ENCODE assay signal across 18 cellular contexts in the genomic region with DNA sequence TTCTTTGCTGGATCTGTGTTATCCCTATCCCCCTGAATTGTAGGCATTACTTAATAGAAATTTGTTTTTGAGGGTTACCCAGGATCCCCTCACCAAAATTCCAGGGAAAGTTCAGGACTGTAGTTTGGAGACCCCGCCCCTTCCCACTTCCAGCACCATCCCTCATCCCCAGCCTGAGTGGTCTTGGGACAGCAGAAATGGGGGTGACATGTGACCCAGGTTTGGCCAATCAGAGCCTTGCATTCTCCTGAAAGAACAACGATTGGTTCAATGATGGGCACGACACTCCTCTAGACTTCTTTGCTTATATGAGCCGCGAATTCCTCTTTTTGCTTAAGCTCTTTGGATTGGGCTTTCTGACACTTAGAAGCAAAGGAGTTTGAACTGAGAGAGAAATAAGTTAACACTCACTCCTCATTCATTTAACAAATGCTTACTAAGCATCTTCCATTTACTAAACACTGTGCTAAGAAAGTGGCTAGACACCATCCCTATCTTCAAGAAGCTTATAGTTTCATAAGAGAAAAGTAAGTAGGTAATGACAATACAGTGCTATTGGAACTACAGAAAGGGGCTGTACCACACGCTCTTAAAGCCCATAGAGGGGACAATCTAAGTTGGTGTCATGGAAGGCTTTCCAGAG. TPM values are rescaled to one million over a fixed set of nuclear protein-coding genes. Genes with fewer than 3 reads are reported as not detected.
DNase-seq lines count a peak whose midpoint lies in the region; FAIRE-seq and TF ChIP-seq lines count a peak whose summit lies in the region.
"Had no signal": no experiment of that assay in that cellular context is flagged by ENCODE, and none has a peak within 500 bp of the region (broad histone marks: within the 10 kb centered on the region; RNA-seq: fewer than 3 reads in every experiment).

No MANE protein-coding gene starts in this region.

- peak overlapping the region; percentile 19 for H3K27ac Mint-ChIP-seq in activated CD4-positive, alpha-beta memory T cell treated with anti-CD3 and anti-CD28 coated beads for 36 hours
- H3K27ac Mint-ChIP-seq in activated CD4-positive, alpha-beta memory T cell treated with anti-CD3 and anti-CD28 coated beads, Interleukin-2, amount 10 ng/mL, durations not matched to agents 7 days and 5 days = no peak overlapping the region

- intact Hi-C loops in activated CD4-positive, alpha-beta memory T cell treated with anti-CD3 and anti-CD28 coated beads for 36 hours (cut with micrococcal nuclease) = no loop called here
- intact Hi-C loops in esophagus squamous epithelium (cut with DNase I) (no loop called here), vagina (cut with DNase I) (no loop called here)

- H3K4me3 ChIP-seq in Loucy (ENCODE audit: low read length, poor library complexity, severe bottlenecking) = no peak overlapping the region
- H3K4me3 ChIP-seq in esophagus squamous epithelium = no peak overlapping the region
- H3K4me3 ChIP-seq in vagina = no peak overlapping the region
- H3K4me3 ChIP-seq: BLaER1 treated with 17β-estradiol and CSF1 and Interleukin-3, amounts not matched to agents 10 nM and 100 nM; cardiac muscle cell; HAP-1; Peyer's patch; right atrium auricular region; tibial nerve had no signal

- in situ Hi-C loops in ACHN (cut with HindIII; ENCODE audit: low pct_ligation_motif_present, low pct_unique_long_range_greater_than_20kb, low sequenced_read_pairs) = no loop called here

- H3K36me3 Mint-ChIP-seq in activated CD4-positive, alpha-beta memory T cell treated with anti-CD3 and anti-CD28 coated beads for 36 hours = no peaks in the 10 kb centered on the region
- no peaks in the 10 kb centered on the region for H3K36me3 Mint-ChIP-seq in activated CD4-positive, alpha-beta memory T cell treated with anti-CD3 and anti-CD28 coated beads, Interleukin-2, amount 10 ng/mL, durations not matched to agents 7 days and 5 days (ENCODE audit: low read depth)

- TF ChIP-seq CTCF in Loucy (conservative IDR thresholded peaks at IDR 0.05; ENCODE audit: low read length) (no peak), esophagus squamous epithelium (IDR thresholded peaks at IDR 0.05) (no peak), vagina (IDR thresholded peaks at IDR 0.05) (no peak)

- H3K9me3 Mint-ChIP-seq in activated CD4-positive, alpha-beta memory T cell treated with anti-CD3 and anti-CD28 coated beads for 36 hours = no peaks in the 10 kb centered on the region
- no peaks in the 10 kb centered on the region for H3K9me3 Mint-ChIP-seq in activated CD4-positive, alpha-beta memory T cell treated with anti-CD3 and anti-CD28 coated beads, Interleukin-2, amount 10 ng/mL, durations not matched to agents 7 days and 5 days

- H2AFZ ChIP-seq in Loucy (ENCODE audit: low read length) = peak overlapping the region; percentile 78

- FAIRE-seq in GM19239 (lab: Jason Lieb, UNC) = peak; percentile 11

- H3K27ac ChIP-seq in esophagus squamous epithelium (peak overlapping the region in 3 of 4 donors; percentile 52 to 83 (median 69)), vagina (no peak overlapping the region)
- H3K27ac ChIP-seq: BLaER1 treated with 17β-estradiol and CSF1 and Interleukin-3, amounts not matched to agents 10 nM and 100 nM; cardiac muscle cell; Peyer's patch; right atrium auricular region; tibial nerve had no signal

- WGBS in esophagus squamous epithelium, 2 donors = 92 to 94% methylated on average over 6 of the region's 6 CpGs

- H3K79me2 ChIP-seq in Loucy (ENCODE audit: insufficient read depth, low read length) = no peaks in the 10 kb centered on the region

- H3K36me3 ChIP-seq in Loucy (ENCODE audit: insufficient read depth, low read length) = no peaks in the 10 kb centered on the region
- H3K36me3 ChIP-seq in esophagus squamous epithelium = no peaks in the 10 kb centered on the region
- no peaks in the 10 kb centered on the region for H3K36me3 ChIP-seq in vagina
- H3K36me3 ChIP-seq: BLaER1 treated with 17β-estradiol and CSF1 and Interleukin-3, amounts not matched to agents 10 nM and 100 nM; cardiac muscle cell; HAP-1; Peyer's patch; right atrium auricular region; tibial nerve had no signal

- H3F3A ChIP-seq in Loucy (ENCODE audit: low read depth) = no peaks in the 10 kb centered on the region; the same call in 1 of the 2 replicates

- H3K27me3 Mint-ChIP-seq in activated CD4-positive, alpha-beta memory T cell treated with anti-CD3 and anti-CD28 coated beads for 36 hours = no peaks in the 10 kb centered on the region
- no peaks in the 10 kb centered on the region for H3K27me3 Mint-ChIP-seq in activated CD4-positive, alpha-beta memory T cell treated with anti-CD3 and anti-CD28 coated beads, Interleukin-2, amount 10 ng/mL, durations not matched to agents 7 days and 5 days

- no peaks in the 10 kb centered on the region for H3K9me2 ChIP-seq in Loucy (replicated peaks; ENCODE audit: low read depth, low read length)

- peaks cover 30% of the 10 kb centered on the region for H3K4me1 ChIP-seq in Loucy (ENCODE audit: insufficient read depth, low read length, poor library complexity, severe bottlenecking)
- peaks cover 0 to 56% (median 0%) of the 10 kb centered on the region in 3 donors for H3K4me1 ChIP-seq in esophagus squamous epithelium
- H3K4me1 ChIP-seq in vagina = peaks cover 13% of the 10 kb centered on the region
- H3K4me1 ChIP-seq: right atrium auricular region, tibial nerve had no signal

- DNase-seq in activated CD4-positive, alpha-beta memory T cell treated with anti-CD3 and anti-CD28 coated beads for 36 hours = no peak
- no peak for DNase-seq in activated CD4-positive, alpha-beta memory T cell treated with anti-CD3 and anti-CD28 coated beads, Interleukin-2, amount 10 ng/mL, durations not matched to agents 7 days and 5 days
- DNase-seq in GM19239 (ENCODE audit: insufficient read length, low spot score) (no peak), esophagus squamous epithelium (lab: John Stamatoyannopoulos, UW) (no peak), ACHN (no peak), vagina (ENCODE audit: extremely low spot score in 2 of 2) (no peak)
- no peak for DNase-seq in NK-92 treated with Interleukin-12 subunit alpha and Interleukin-12 subunit beta, amount 100 ng/mL, for 24 hours (lab: John Stamatoyannopoulos, UW)
- DNase-seq: activated T-cell treated with anti-CD3 and anti-CD28 coated beads, Interleukin-2, amount 50 U/mL, for 48 hours; NCI-H1105; NCI-H2107; NCI-H510A treated with DMSO at 0.1 percent for 48 hours; Peyer's patch had no signal

- POLR2A ChIA-PET in activated CD4-positive, alpha-beta memory T cell treated with anti-CD3 and anti-CD28 coated beads for 36 hours (lab: Charles Lee) = interaction anchor here (2.0 kb wide), 1 partner anchor 26 kb away, joined by 4 read pairs; a partner anchor contains a TSS
- POLR2A ChIA-PET in activated CD4-positive, alpha-beta memory T cell treated with anti-CD3 and anti-CD28 coated beads, Interleukin-2, amount 10 ng/mL, durations not matched to agents 7 days and 5 days (lab: Charles Lee) = interaction anchor here (1.5 to 2.6 kb wide), 3 partner anchors 14 to 53 kb away, joined by 5 to 7 read pairs (median 6); a partner anchor contains a TSS

- H3K4me3 Mint-ChIP-seq in activated CD4-positive, alpha-beta memory T cell treated with anti-CD3 and anti-CD28 coated beads for 36 hours = no peak overlapping the region
- H3K4me3 Mint-ChIP-seq in activated CD4-positive, alpha-beta memory T cell treated with anti-CD3 and anti-CD28 coated beads, Interleukin-2, amount 10 ng/mL, durations not matched to agents 7 days and 5 days = no peak overlapping the region

- peaks cover 58% of the 10 kb centered on the region for H3K4me1 Mint-ChIP-seq in activated CD4-positive, alpha-beta memory T cell treated with anti-CD3 and anti-CD28 coated beads for 36 hours (ENCODE audit: low read depth)
- H3K4me1 Mint-ChIP-seq in activated CD4-positive, alpha-beta memory T cell treated with anti-CD3 and anti-CD28 coated beads, Interleukin-2, amount 10 ng/mL, durations not matched to agents 7 days and 5 days = peaks cover 41% of the 10 kb centered on the region

- CTCF ChIA-PET in activated CD4-positive, alpha-beta memory T cell treated with anti-CD3 and anti-CD28 coated beads for 36 hours (lab: Charles Lee) = interaction anchor here (1.0 to 1.7 kb wide), 2 partner anchors 63 to 70 kb away, joined by 5 read pairs; no protein-coding TSS in a partner anchor
- CTCF ChIA-PET in activated CD4-positive, alpha-beta memory T cell treated with anti-CD3 and anti-CD28 coated beads, Interleukin-2, amount 10 ng/mL, durations not matched to agents 7 days and 5 days (lab: Charles Lee) = interaction anchor here (1.1 kb wide), 1 partner anchor 51 kb away, joined by 4 read pairs; no protein-coding TSS in a partner anchor

- H3K9me3 ChIP-seq in Loucy (ENCODE audit: insufficient read depth, low read depth, low read length) (no peaks in the 10 kb centered on the region), esophagus squamous epithelium (no peaks in the 10 kb centered on the region), vagina (no peaks in the 10 kb centered on the region)
- H3K9me3 ChIP-seq: BLaER1 treated with 17β-estradiol and CSF1 and Interleukin-3, amounts not matched to agents 10 nM and 100 nM; HAP-1; Peyer's patch; right atrium auricular region; tibial nerve had no signal

- no peak overlapping the region for H3K9ac ChIP-seq in Loucy (ENCODE audit: low read depth, low read length, poor library complexity, severe bottlenecking)
- H3K9ac ChIP-seq: BLaER1 treated with 17β-estradiol and CSF1 and Interleukin-3, amounts not matched to agents 10 nM and 100 nM had no signal

- H3K27me3 ChIP-seq in Loucy (ENCODE audit: insufficient read depth, low read length, poor library complexity, severe bottlenecking) (no peaks in the 10 kb centered on the region), esophagus squamous epithelium (no peaks in the 10 kb centered on the region), vagina (no peaks in the 10 kb centered on the region)
- H3K27me3 ChIP-seq: BLaER1 treated with 17β-estradiol and CSF1 and Interleukin-3, amounts not matched to agents 10 nM and 100 nM; cardiac muscle cell; Peyer's patch; right atrium auricular region; tibial nerve had no signal

- TF ChIP-seq POLR2A in esophagus squamous epithelium (IDR thresholded peaks at IDR 0.05) (no peak), vagina (IDR thresholded peaks at IDR 0.05) (no peak)

- no peak overlapping the region for H3K4me2 ChIP-seq in Loucy (ENCODE audit: low read depth, low read length, poor library complexity, severe bottlenecking)

- no peaks in the 10 kb centered on the region for H4K20me1 ChIP-seq in Loucy (ENCODE audit: insufficient read depth, low read length, poor library complexity, severe bottlenecking)
- H4K20me1 ChIP-seq: BLaER1 treated with 17β-estradiol and CSF1 and Interleukin-3, amounts not matched to agents 10 nM and 100 nM had no signal

RNA-seq across cellular contexts. Expression of a gene that starts 24.9 kb away (rescaled TPM):
- 10 to 100 TPM; 11.2 to 12.2 TPM for total RNA-seq in activated CD4-positive, alpha-beta memory T cell treated with anti-CD3 and anti-CD28 coated beads for 36 hours
- 10 to 100 TPM; 12.8 to 14.1 TPM for total RNA-seq in activated CD4-positive, alpha-beta memory T cell treated with anti-CD3 and anti-CD28 coated beads, Interleukin-2, amount 10 ng/mL, durations not matched to agents 7 days and 5 days
- total RNA-seq in esophagus squamous epithelium = 10 to 100 TPM in 3 of 4 donors, 1 to 10 TPM in 1; 1.7 to 22.5 (median 11.5) TPM
- 8.8 TPM for total RNA-seq in vagina

RNA-seq across cellular contexts. Expression of a gene that starts 52.5 kb away (rescaled TPM):
- 100 to 1,000 TPM; 231 to 244 TPM for total RNA-seq in activated CD4-positive, alpha-beta memory T cell treated with anti-CD3 and anti-CD28 coated beads for 36 hours
- total RNA-seq in activated CD4-positive, alpha-beta memory T cell treated with anti-CD3 and anti-CD28 coated beads, Interleukin-2, amount 10 ng/mL, durations not matched to agents 7 days and 5 days = 100 to 1,000 TPM; 149 TPM
- total RNA-seq in esophagus squamous epithelium (10 to 100 TPM; 37.5 to 70.3 (median 47.7) TPM), vagina (36.3 TPM)
